8 cellular contexts compared by ENCODE assay signal in genomic region chr20:46458891-46459750, GRCh38.
A peak's percentile ranks its signal among the peaks of the same experiment; 100 is the strongest.
DNase-seq lines count a peak whose midpoint lies in the region; ATAC-seq and TF ChIP-seq lines count a peak whose summit lies in the region.

No MANE protein-coding gene starts in this region.

- CTCF ChIA-PET in activated naive CD4-positive, alpha-beta T cell treated with anti-CD3 and anti-CD28 coated beads, Interleukin-2, amount 10 ng/mL, durations not matched to agents 7 days and 5 days (lab: Charles Lee), result interaction anchor here (1.1 kb wide), 1 partner anchor 21 kb away, joined by 3 read pairs; no protein-coding TSS in a partner anchor

- H3K4me3 ChIP-seq in foreskin fibroblast (ENCODE audit: low read depth in 1 of 2, low read length in 2 of 2), result no peak overlapping the region

- no peak overlapping the region for H3K4me3 Mint-ChIP-seq in activated naive CD4-positive, alpha-beta T cell treated with anti-CD3 and anti-CD28 coated beads, Interleukin-2, amount 10 ng/mL, durations not matched to agents 7 days and 5 days

- peaks cover 13% of the 10 kb centered on the region for H3K9me3 Mint-ChIP-seq in activated naive CD4-positive, alpha-beta T cell treated with anti-CD3 and anti-CD28 coated beads, Interleukin-2, amount 10 ng/mL, durations not matched to agents 7 days and 5 days

- H3K4me1 Mint-ChIP-seq in activated naive CD4-positive, alpha-beta T cell treated with anti-CD3 and anti-CD28 coated beads, Interleukin-2, amount 10 ng/mL, durations not matched to agents 7 days and 5 days, result no peaks in the 10 kb centered on the region

- TF ChIP-seq CTCF in foreskin fibroblast (IDR thresholded peaks at IDR 0.05; ENCODE audit: low read depth, low read length), result no peak

- ATAC-seq in GM19023 (IDR thresholded peaks at IDR 0.05; ENCODE audit: unreplicated experiment) (no peak), HG03139 (IDR thresholded peaks at IDR 0.05; ENCODE audit: unreplicated experiment) (no peak), HG02610 (IDR thresholded peaks at IDR 0.05; ENCODE audit: unreplicated experiment) (no peak)

- peaks cover 25% of the 10 kb centered on the region for H3K27me3 Mint-ChIP-seq in activated naive CD4-positive, alpha-beta T cell treated with anti-CD3 and anti-CD28 coated beads, Interleukin-2, amount 10 ng/mL, durations not matched to agents 7 days and 5 days

- DNase-seq in C1 segment of cervical spinal cord (lab: John Stamatoyannopoulos, UW) (peak in 10 of 14 donors; percentile 2 to 64 (median 20)), NCI-H2171 treated with DMSO at 0.1 percent for 48 hours (lab: John Stamatoyannopoulos, UW) (peak; percentile 74), foreskin fibroblast (peak; percentile 1 to 38), nucleus accumbens (lab: John Stamatoyannopoulos, UW) (peak in 49 of 56 donors; percentile 2 to 86 (median 38))
- no peak for DNase-seq in activated naive CD4-positive, alpha-beta T cell treated with anti-CD3 and anti-CD28 coated beads, Interleukin-2, amount 10 ng/mL, durations not matched to agents 7 days and 5 days

- no peaks in the 10 kb centered on the region for H3K36me3 Mint-ChIP-seq in activated naive CD4-positive, alpha-beta T cell treated with anti-CD3 and anti-CD28 coated beads, Interleukin-2, amount 10 ng/mL, durations not matched to agents 7 days and 5 days

- H3K27ac Mint-ChIP-seq in activated naive CD4-positive, alpha-beta T cell treated with anti-CD3 and anti-CD28 coated beads, Interleukin-2, amount 10 ng/mL, durations not matched to agents 7 days and 5 days, result no peak overlapping the region
